In genomic region chr21:42062543-42063022, GRCh38 we compare ENCODE assay signal across 8 cellular contexts.
A peak's percentile ranks its signal among the peaks of the same experiment; 100 is the strongest.
DNase-seq lines count a peak whose midpoint lies in the region; ATAC-seq lines count a peak whose summit lies in the region.

No MANE protein-coding gene starts in this region.

- no peaks in the 10 kb centered on the region for H3K9me3 Mint-ChIP-seq in central memory CD8-positive, alpha-beta T cell

- H3K4me1 Mint-ChIP-seq in central memory CD8-positive, alpha-beta T cell = peaks cover 41% of the 10 kb centered on the region

- DNase-seq in GM19238 (ENCODE audit: insufficient read length, low spot score) (peak; percentile 68), T-helper 2 cell (peak; percentile 53 to 99 (median 90)), NCI-H1048 (lab: John Stamatoyannopoulos, UW) (no peak), cerebellar nuclear complex (lab: John Stamatoyannopoulos, UW) (no peak), NCI-H524 (lab: John Stamatoyannopoulos, UW) (no peak)
- DNase-seq in central memory CD8-positive, alpha-beta T cell (ENCODE audit: low spot score in 2 of 2) = peak; percentile 87 to 94
- DNase-seq in stimulated activated CD4-positive, alpha-beta T cell treated with anti-CD3 and anti-CD28 coated beads, Interleukin-4, amount 100 ng/mL, for 24 hours = peak; percentile 74

- peak overlapping the region; percentile 82 for H3K4me3 Mint-ChIP-seq in central memory CD8-positive, alpha-beta T cell

- no peaks in the 10 kb centered on the region for H3K36me3 Mint-ChIP-seq in central memory CD8-positive, alpha-beta T cell (ENCODE audit: insufficient read depth)

- ATAC-seq in HG03175 (IDR thresholded peaks at IDR 0.05; ENCODE audit: unreplicated experiment) = peak; percentile 61
- peak; percentile 87 for ATAC-seq in central memory CD8-positive, alpha-beta T cell (replicated peaks; ENCODE audit: extremely low read depth, poor library complexity, severe bottlenecking)

- H3K27me3 Mint-ChIP-seq in central memory CD8-positive, alpha-beta T cell = no peaks in the 10 kb centered on the region

- peak overlapping the region; percentile 96 for H3K27ac Mint-ChIP-seq in central memory CD8-positive, alpha-beta T cell (ENCODE audit: low read depth)

Comparison
In these comparisons a context has a peak if more than half of its experiments do, and no peak if none do; other contexts are left out.
1. DNase-seq: peak in GM19238 (single experiment), T-helper 2 cell (5 of 5), central memory CD8-positive, alpha-beta T cell (2 of 2) and stimulated activated CD4-positive, alpha-beta T cell treated with anti-CD3 and anti-CD28 coated beads, Interleukin-4, amount 100 ng/mL, for 24 hours (single experiment); none in NCI-H1048 (single experiment), cerebellar nuclear complex (0 of 2) and NCI-H524 (0 of 2).